6 cellular contexts compared by ENCODE assay signal in genomic region chr4:9483682-9484081, GRCh38. TPM values are rescaled to one million over a fixed set of nuclear protein-coding genes. Genes with fewer than 3 reads are reported as not detected.
"Had no signal": no experiment of that assay in that cellular context is flagged by ENCODE, and none has a peak within 500 bp of the region (broad histone marks: within the 10 kb centered on the region; RNA-seq: fewer than 3 reads in every experiment).

No MANE protein-coding gene starts in this region.

RNA-seq across cellular contexts. Expression of gene DEFB131A, which starts 39.5 kb away (rescaled TPM):
- total RNA-seq: GM23248, H4, H7, HepG2, HFFc6, HT1080 had no signal
